1 cellular context compared by ENCODE assay signal in genomic region chr14:23588884-23589598, GRCh38.
A peak's percentile ranks its signal among the peaks of the same experiment; 100 is the strongest.
TF ChIP-seq lines count a peak whose summit lies in the region.

No MANE protein-coding gene starts in this region.

TF ChIP-seq in HepG2, 621 proteins besides CTCF, POLR2A, EP300 and RAD21 (continued from another document and continues in another):
- TF ChIP-seq ZNF326 (CRISPR knock-in tag; IDR thresholded peaks at IDR 0.05; ENCODE audit: borderline replicate concordance) (0 out of 2 replicates have a peak, but pooled peaks have one; percentile 43), GPBP1L1 (CRISPR knock-in tag; IDR thresholded peaks at IDR 0.05) (no peak), PAWR (CRISPR knock-in tag; IDR thresholded peaks at IDR 0.05; ENCODE audit: borderline replicate concordance) (peak; percentile 90), ZNF234 (CRISPR knock-in tag; conservative IDR thresholded peaks at IDR 0.05) (no peak), PPARG (CRISPR knock-in tag; conservative IDR thresholded peaks at IDR 0.05) (peak; percentile 76), IKZF1 (IDR thresholded peaks at IDR 0.05) (no peak), MIER2 (CRISPR knock-in tag; IDR thresholded peaks at IDR 0.05) (peak; percentile 90), GFI1 (CRISPR knock-in tag; IDR thresholded peaks at IDR 0.05; ENCODE audit: borderline replicate concordance) (peak; percentile 79; the same call in 1 of the 2 replicates), SNRNP70 (IDR thresholded peaks at IDR 0.05; ENCODE audit: low read depth, low read length) (no peak), HNF4G (IDR thresholded peaks at IDR 0.05; ENCODE audit: borderline replicate concordance, low read depth, low read length) (peak; percentile 21; the same call in 1 of the 2 replicates), HNF4G (CRISPR knock-in tag; IDR thresholded peaks at IDR 0.05; ENCODE audit: borderline replicate concordance, low read depth) (peak; percentile 89), ZNF674 (CRISPR knock-in tag; IDR thresholded peaks at IDR 0.05; ENCODE audit: low read depth) (no peak), ZNF142 (CRISPR knock-in tag; IDR thresholded peaks at IDR 0.05) (peak; percentile 96), ZNF331 (CRISPR knock-in tag; IDR thresholded peaks at IDR 0.05) (peak; percentile 99), ZNF740 (CRISPR knock-in tag; IDR thresholded peaks at IDR 0.05) (peak; percentile 33; the same call in 1 of the 2 replicates), ZBED4 (CRISPR knock-in tag; IDR thresholded peaks at IDR 0.05; ENCODE audit: borderline replicate concordance) (peak; percentile 86; the same call in 1 of the 2 replicates), NRL (CRISPR knock-in tag; IDR thresholded peaks at IDR 0.05; ENCODE audit: borderline replicate concordance) (peak; percentile 96; the same call in 1 of the 2 replicates), ZNF609 (CRISPR knock-in tag; IDR thresholded peaks at IDR 0.05; ENCODE audit: borderline replicate concordance) (peak; percentile 90), CEBPB (IDR thresholded peaks at IDR 0.05; ENCODE audit: borderline replicate concordance, low read depth, low read length) (peak; percentile 30; the same call in 1 of the 2 replicates), ARNT (IDR thresholded peaks at IDR 0.05) (no peak), ZNF550 (CRISPR knock-in tag; IDR thresholded peaks at IDR 0.05; ENCODE audit: borderline replicate concordance) (peak; percentile 57; the same call in 1 of the 2 replicates), MXD1 (CRISPR knock-in tag; IDR thresholded peaks at IDR 0.05) (peak; percentile 58), RCOR2 (CRISPR knock-in tag; IDR thresholded peaks at IDR 0.05) (peak; percentile 92), SAP130 (CRISPR knock-in tag; IDR thresholded peaks at IDR 0.05; ENCODE audit: low read depth) (peak; percentile 91), TFAP4 (IDR thresholded peaks at IDR 0.05; ENCODE audit: borderline replicate concordance, low read depth) (peak; percentile 90), CSRNP1 (CRISPR knock-in tag; IDR thresholded peaks at IDR 0.05) (peak; percentile 87; the same call in 1 of the 2 replicates), DPF2 (CRISPR knock-in tag; IDR thresholded peaks at IDR 0.05; ENCODE audit: borderline replicate concordance, low read depth) (peak; percentile 82; the same call in 1 of the 2 replicates), MBNL3 (CRISPR knock-in tag; conservative IDR thresholded peaks at IDR 0.05) (no peak), ZSCAN25 (CRISPR knock-in tag; IDR thresholded peaks at IDR 0.05) (peak; percentile 77; the same call in 1 of the 2 replicates), ZNF431 (CRISPR knock-in tag; IDR thresholded peaks at IDR 0.05; ENCODE audit: borderline replicate concordance, low read depth) (peak; percentile 91; the same call in 1 of the 2 replicates), ZNF598 (CRISPR knock-in tag; IDR thresholded peaks at IDR 0.05; ENCODE audit: borderline replicate concordance) (peak; percentile 95), ZNF816 (CRISPR knock-in tag; IDR thresholded peaks at IDR 0.05; ENCODE audit: borderline replicate concordance) (no peak), PHF20 (CRISPR knock-in tag; IDR thresholded peaks at IDR 0.05) (no peak; the same call in 1 of the 2 replicates), KDM2A (CRISPR knock-in tag; IDR thresholded peaks at IDR 0.05; ENCODE audit: borderline replicate concordance, low read depth) (peak; percentile 97), TP53 (CRISPR knock-in tag; conservative IDR thresholded peaks at IDR 0.05) (0 out of 2 replicates have a peak, but pooled peaks have one; percentile 65), ZNF350 (CRISPR knock-in tag; IDR thresholded peaks at IDR 0.05; ENCODE audit: borderline replicate concordance, low read depth) (peak; percentile 99), KAT8 (CRISPR knock-in tag; IDR thresholded peaks at IDR 0.05) (peak; percentile 92), ZBTB37 (CRISPR knock-in tag; IDR thresholded peaks at IDR 0.05) (no peak), MAFG (CRISPR knock-in tag; IDR thresholded peaks at IDR 0.05) (no peak), ZNF709 (CRISPR knock-in tag; IDR thresholded peaks at IDR 0.05) (peak; percentile 82)
